Comparison of ENCODE assay signal across 15 cellular contexts in the genomic region with DNA sequence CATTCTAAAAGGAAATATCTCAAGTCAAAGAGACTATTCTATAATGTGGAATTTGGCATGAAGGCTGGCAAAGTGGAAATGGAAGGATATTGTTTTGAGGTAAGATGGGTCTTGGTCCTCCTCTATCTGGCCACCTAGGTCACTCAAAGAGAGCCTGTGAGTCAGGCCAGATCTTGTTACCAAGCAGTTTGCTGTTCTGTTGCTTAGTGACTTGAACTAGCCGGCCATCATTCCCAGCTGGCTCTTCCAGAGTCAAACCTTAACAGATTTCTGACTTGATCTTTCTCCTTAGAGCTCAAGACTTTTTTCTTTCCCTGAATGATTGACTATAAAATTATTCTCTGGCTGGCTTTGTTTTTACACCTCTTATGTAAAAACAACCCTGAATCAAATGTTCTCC.
DNase-seq lines count a peak whose midpoint lies in the region; ATAC-seq and TF ChIP-seq lines count a peak whose summit lies in the region.
"Had no signal": no experiment of that assay in that cellular context is flagged by ENCODE, and none has a peak within 500 bp of the region (broad histone marks: within the 10 kb centered on the region; RNA-seq: fewer than 3 reads in every experiment).

No MANE protein-coding gene starts in this region.

- H3K27ac ChIP-seq in osteoblast (ENCODE audit: low read depth, low read length), result no peak overlapping the region
- H3K27ac ChIP-seq: body of pancreas, esophagus muscularis mucosa, heart left ventricle had no signal

- no peak overlapping the region for H2AFZ ChIP-seq in osteoblast (ENCODE audit: low read length)

- no peaks in the 10 kb centered on the region for H3K79me2 ChIP-seq in osteoblast (ENCODE audit: insufficient read depth, low read length)

- H3K4me2 ChIP-seq in osteoblast (ENCODE audit: insufficient read depth, low read length), result no peak overlapping the region

- no peaks in the 10 kb centered on the region for H4K20me1 ChIP-seq in osteoblast (ENCODE audit: insufficient read depth, low read length)

- no peaks in the 10 kb centered on the region for H3K36me3 ChIP-seq in osteoblast (ENCODE audit: insufficient read depth, low read length)
- H3K36me3 ChIP-seq: esophagus muscularis mucosa, heart left ventricle had no signal

- H3K9me3 ChIP-seq in osteoblast (ENCODE audit: low read depth, low read length), result no peaks in the 10 kb centered on the region
- H3K9me3 ChIP-seq: body of pancreas, esophagus muscularis mucosa, heart left ventricle had no signal

- ATAC-seq in GM18502 (IDR thresholded peaks at IDR 0.05; ENCODE audit: poor library complexity, unreplicated experiment) (no peak), GM18909 (IDR thresholded peaks at IDR 0.05; ENCODE audit: poor library complexity, unreplicated experiment) (no peak)
- ATAC-seq: activated naive CD4-positive, alpha-beta T cell treated with anti-CD3 and anti-CD28 coated beads, Interleukin-2, amount 50 U/mL, for 72 hours; activated T-cell treated with anti-CD3 and anti-CD28 coated beads, Interleukin-2, amount 50 U/mL, for 4 hours; body of pancreas; heart left ventricle had no signal

- H3K27me3 ChIP-seq in osteoblast (ENCODE audit: insufficient read depth, low read length), result no peaks in the 10 kb centered on the region
- H3K27me3 ChIP-seq: body of pancreas, esophagus muscularis mucosa, heart left ventricle had no signal

- H3K4me3 ChIP-seq in epithelial cell of esophagus (ENCODE audit: low read length) (no peak overlapping the region), osteoblast (ENCODE audit: insufficient read depth, low read length) (no peak overlapping the region)
- H3K4me3 ChIP-seq: body of pancreas, esophagus muscularis mucosa, heart left ventricle had no signal

- TF ChIP-seq CTCF in epithelial cell of esophagus (IDR thresholded peaks at IDR 0.05; ENCODE audit: insufficient read depth, low read depth, low read length, missing control alignments), result no peak
- TF ChIP-seq CTCF in osteoblast (IDR thresholded peaks at IDR 0.05; ENCODE audit: extremely low read depth, low read depth, low read length), result no peak

- H3K4me1 ChIP-seq in osteoblast (ENCODE audit: insufficient read depth, low read length), result peaks cover 7% of the 10 kb centered on the region
- H3K4me1 ChIP-seq: esophagus muscularis mucosa had no signal

- DNase-seq in ELR (ENCODE audit: low read depth) (peak; percentile 30), M059J (ENCODE audit: low read depth) (peak; percentile 85), epithelial cell of esophagus (ENCODE audit: low read depth) (peak; percentile 34), osteoblast (ENCODE audit: insufficient read length, low spot score, missing footprints) (peak; percentile 65), dermis blood vessel endothelial cell (no peak)
- DNase-seq: activated T-cell treated with anti-CD3 and anti-CD28 coated beads, Interleukin-2, amount 50 U/mL, for 4 hours; heart left ventricle; islet precursor cell; Karpas-422; NCI-H2171 treated with DMSO at 0.1 percent for 48 hours had no signal
